16 cellular contexts compared by ENCODE assay signal in genomic region chr6:70592391-70593117, GRCh38.
"Had no signal": no experiment of that assay in that cellular context is flagged by ENCODE, and none has a peak within 500 bp of the region (broad histone marks: within the 10 kb centered on the region; RNA-seq: fewer than 3 reads in every experiment).

No MANE protein-coding gene starts in this region.

- H2AFZ ChIP-seq: parathyroid adenoma had no signal

- DNase-seq: activated CD4-positive, CD25-positive, alpha-beta regulatory T cell treated with anti-CD3 and anti-CD28 coated beads, Interleukin-2, amount 50 U/mL, for 72 hours; activated gamma-delta T cell treated with Interleukin-2 at 50 U/mL for 16 hours; activated T-cell treated with anti-CD3 and anti-CD28 coated beads, Interleukin-2, amount 50 U/mL, for 72 hours; adrenal gland; heart right ventricle; left ventricle myocardium superior; naive thymus-derived CD8-positive, alpha-beta T cell; sigmoid colon; stimulated activated naive B cell treated with anti-CD40 and anti-IgM and Interleukin-4, amounts not matched to agents 10 μg/mL and 1 μg/mL and 100 μg/mL, for 72 hours; transverse colon; uterus had no signal

- H3K27me3 Mint-ChIP-seq: naive thymus-derived CD8-positive, alpha-beta T cell; stimulated activated naive B cell treated with anti-CD40 and anti-IgM and Interleukin-4, amounts not matched to agents 10 μg/mL and 1 μg/mL and 100 μg/mL, for 72 hours had no signal

- H3K4me3 Mint-ChIP-seq: activated T-cell treated with anti-CD3 and anti-CD28 coated beads, Interleukin-2, amount 50 U/mL, for 72 hours; naive thymus-derived CD8-positive, alpha-beta T cell; stimulated activated naive B cell treated with anti-CD40 and anti-IgM and Interleukin-4, amounts not matched to agents 10 μg/mL and 1 μg/mL and 100 μg/mL, for 72 hours; T-helper 1 cell treated with Interleukin-12 subunit alpha and Interleukin-12 subunit beta and Interleukin-4 antibody, amounts not matched to agents 30 μg/mL and 1 μg/mL, for 36 hours had no signal

- H3K9me3 Mint-ChIP-seq: activated T-cell treated with anti-CD3 and anti-CD28 coated beads, Interleukin-2, amount 50 U/mL, for 72 hours had no signal

- H3K27ac ChIP-seq: adrenal gland, epithelial cell of prostate, heart right ventricle, parathyroid adenoma, sigmoid colon, suprapubic skin, transverse colon, uterus had no signal

- H3K27ac Mint-ChIP-seq: activated naive CD4-positive, alpha-beta T cell treated with anti-CD3 and anti-CD28 coated beads, Interleukin-2, amount 50 U/mL, for 72 hours; activated T-cell treated with anti-CD3 and anti-CD28 coated beads, Interleukin-2, amount 50 U/mL, for 72 hours; naive thymus-derived CD8-positive, alpha-beta T cell; stimulated activated naive B cell treated with anti-CD40 and anti-IgM and Interleukin-4, amounts not matched to agents 10 μg/mL and 1 μg/mL and 100 μg/mL, for 72 hours; T-helper 1 cell treated with Interleukin-12 subunit alpha and Interleukin-12 subunit beta and Interleukin-4 antibody, amounts not matched to agents 30 μg/mL and 1 μg/mL, for 36 hours had no signal

- H3K4me1 Mint-ChIP-seq: stimulated activated naive B cell treated with anti-CD40 and anti-IgM and Interleukin-4, amounts not matched to agents 10 μg/mL and 1 μg/mL and 100 μg/mL, for 72 hours had no signal

- H3K4me1 ChIP-seq: adrenal gland, heart right ventricle, parathyroid adenoma, suprapubic skin, transverse colon, uterus had no signal

- H3K36me3 ChIP-seq: adrenal gland, sigmoid colon, suprapubic skin, transverse colon, uterus had no signal

- H3K27me3 ChIP-seq: adrenal gland, heart right ventricle, sigmoid colon, suprapubic skin, transverse colon, uterus had no signal

- H3K9ac ChIP-seq: parathyroid adenoma had no signal

- H3K9me3 ChIP-seq: adrenal gland, sigmoid colon, suprapubic skin, transverse colon, uterus had no signal

- H3K79me2 ChIP-seq: parathyroid adenoma had no signal

- H3K4me3 ChIP-seq: adrenal gland, heart right ventricle, sigmoid colon, suprapubic skin, transverse colon, uterus had no signal
